ENCODE assay signal across 20 cellular contexts in genomic region chr9:104269996-104270963, GRCh38.
DNase-seq lines count a peak whose midpoint lies in the region; ATAC-seq, FAIRE-seq and TF ChIP-seq lines count a peak whose summit lies in the region.
"Had no signal": no experiment of that assay in that cellular context is flagged by ENCODE, and none has a peak within 500 bp of the region (broad histone marks: within the 10 kb centered on the region; RNA-seq: fewer than 3 reads in every experiment).

No MANE protein-coding gene starts in this region.

- no peak for TF ChIP-seq POLR2A in body of pancreas (IDR thresholded peaks at IDR 0.05)

- H3K36me3 ChIP-seq in body of pancreas (replicated peaks in 1 of 2; ENCODE audit: insufficient read depth in 1 of 2, low read depth in 2 of 2) (no peaks in the 10 kb centered on the region), small intestine (ENCODE audit: control insufficient read depth in 2 of 2, insufficient read depth in 2 of 2, low read length in 2 of 2) (no peaks in the 10 kb centered on the region)

- TF ChIP-seq CTCF in body of pancreas (IDR thresholded peaks at IDR 0.05) = no peak

- peaks cover 40% of the 10 kb centered on the region for H3K4me1 ChIP-seq in body of pancreas
- no peaks in the 10 kb centered on the region for H3K4me1 ChIP-seq in small intestine (ENCODE audit: control insufficient read depth in 2 of 2, insufficient read depth in 1 of 2, low read depth in 1 of 2, low read length in 1 of 2)

- no peaks in the 10 kb centered on the region for H3K27me3 ChIP-seq in body of pancreas
- no peaks in the 10 kb centered on the region for H3K27me3 ChIP-seq in small intestine (ENCODE audit: control insufficient read depth in 2 of 2, insufficient read depth in 2 of 2, low read length in 2 of 2)

- DNase-seq in DMS53 (lab: John Stamatoyannopoulos, UW) (peak; percentile 67), body of pancreas (peak in 1 of 4 donors; percentile 17), left lobe of liver (ENCODE audit: low spot score) (peak; percentile 50), renal cortical epithelial cell (ENCODE audit: low read depth) (peak; percentile 71), SHP77 (lab: John Stamatoyannopoulos, UW) (no peak), NCI-H2227 (lab: John Stamatoyannopoulos, UW; ENCODE audit: unreplicated experiment) (no peak), small intestine (no peak), NCI-H446 (lab: John Stamatoyannopoulos, UW) (no peak)
- DNase-seq: COR-L47, DMS153, IMR-90, Kasumi-1, MM.1S, NCI-H1092 treated with DMSO at 0.1 percent for 48 hours, NCI-H2081 treated with DMSO at 0.1 percent for 48 hours, NCI-H524, SK-N-SH had no signal

- ATAC-seq in body of pancreas (peak; percentile 96), left lobe of liver (peak; percentile 93)
- ATAC-seq: Panc1, Right ventricle myocardium inferior had no signal

- 28 to 41% methylated on average over 4 of the region's 4 CpGs for WGBS in body of pancreas, 2 donors
- WGBS in small intestine, 3 donors = 56 to 70% (median 56%) methylated on average over 4 of the region's 4 CpGs

- intact Hi-C loops in body of pancreas (cut with DNase I) = loop anchor here (5.0 kb wide), 1 partner anchor 112 kb away; no protein-coding TSS in a partner anchor

- no peak overlapping the region for H3K4me3 ChIP-seq in body of pancreas
- H3K4me3 ChIP-seq in small intestine (ENCODE audit: low read depth in 1 of 2, low read length in 2 of 2) = no peak overlapping the region

- H3K27ac ChIP-seq in body of pancreas (peak overlapping the region; percentile 44 to 73 (median 68)), small intestine (ENCODE audit: low read depth in 1 of 2, low read length in 1 of 2) (no peak overlapping the region)
- H3K27ac ChIP-seq: C4-2B had no signal

- no peak for FAIRE-seq in small intestine (lab: Jason Lieb, UNC)

- H3K9me3 ChIP-seq in body of pancreas (no peaks in the 10 kb centered on the region), small intestine (ENCODE audit: control insufficient read depth, low read depth) (no peaks in the 10 kb centered on the region)
- H3K9me3 ChIP-seq: SK-N-SH had no signal

Comparison
In these comparisons a context has a peak if more than half of its experiments do, and no peak if none do; other contexts are left out.
1. DNase-seq: peak in DMS53 (single experiment), left lobe of liver (single experiment) and renal cortical epithelial cell (single experiment); none in SHP77 (0 of 2), NCI-H2227 (single experiment), small intestine (single experiment) and NCI-H446 (0 of 2).
2. H3K27ac ChIP-seq: peak in body of pancreas (4 of 4); none in small intestine (0 of 2).